ENCODE assay signal across 8 cellular contexts in genomic region chr17:45430006-45430737, GRCh38. TPM values are rescaled to one million over a fixed set of nuclear protein-coding genes. Genes with fewer than 3 reads are reported as not detected.
DNase-seq lines count a peak whose midpoint lies in the region; ATAC-seq, FAIRE-seq and TF ChIP-seq lines count a peak whose summit lies in the region.

No MANE protein-coding gene starts in this region.

- no peaks in the 10 kb centered on the region for H3K36me3 ChIP-seq in astrocyte (ENCODE audit: insufficient read depth, low read length)
- H3K36me3 ChIP-seq in kidney (ENCODE audit: control insufficient read depth in 1 of 2, insufficient read depth in 2 of 2, low read length in 2 of 2), result no peaks in the 10 kb centered on the region
- no peaks in the 10 kb centered on the region for H3K36me3 ChIP-seq in thoracic aorta

- H3K9ac ChIP-seq in astrocyte (ENCODE audit: low read length) (no peak overlapping the region), kidney (ENCODE audit: low read length in 2 of 2) (no peak overlapping the region)

- no peaks in the 10 kb centered on the region for H3K9me3 Mint-ChIP-seq in activated T-cell treated with anti-CD3 and anti-CD28 coated beads, Interleukin-2, amount 50 U/mL, for 72 hours
- peaks cover 2% of the 10 kb centered on the region for H3K9me3 Mint-ChIP-seq in astrocyte (ENCODE audit: unreplicated experiment)

- FAIRE-seq in astrocyte (lab: Jason Lieb, UNC) (no peak), kidney (lab: Jason Lieb, UNC) (no peak)

- H3K4me3 Mint-ChIP-seq in activated T-cell treated with anti-CD3 and anti-CD28 coated beads, Interleukin-2, amount 50 U/mL, for 72 hours, result peak overlapping the region; percentile 89 to 92
- H3K4me3 Mint-ChIP-seq in astrocyte (ENCODE audit: unreplicated experiment), result peak overlapping the region; percentile 35

- no peak for DNase-seq in activated T-cell treated with anti-CD3 and anti-CD28 coated beads, Interleukin-2, amount 50 U/mL, for 72 hours
- no peak for DNase-seq in activated T-cell treated with anti-CD3 and anti-CD28 coated beads, Interleukin-2, amount 50 U/mL, for 1 hour
- DNase-seq in astrocyte (ENCODE audit: low read depth) (no peak), kidney (peak; percentile 72), thoracic aorta (ENCODE audit: low spot score) (no peak), NCI-H526 treated with DMSO at 0.1 percent for 48 hours (lab: John Stamatoyannopoulos, UW) (no peak), superior temporal gyrus (ENCODE audit: extremely low spot score) (no peak)

- intact Hi-C loops in kidney (cut with DNase I), result no loop called here

- no peak overlapping the region for H3K27ac ChIP-seq in astrocyte (ENCODE audit: low read depth, low read length)
- H3K27ac ChIP-seq in kidney (ENCODE audit: low read depth in 2 of 2, low read length in 2 of 2), result no peak overlapping the region
- no peak overlapping the region for H3K27ac ChIP-seq in thoracic aorta

- peaks cover 26% of the 10 kb centered on the region for H3K4me1 Mint-ChIP-seq in activated T-cell treated with anti-CD3 and anti-CD28 coated beads, Interleukin-2, amount 50 U/mL, for 72 hours (ENCODE audit: low read depth)
- H3K4me1 Mint-ChIP-seq in astrocyte (ENCODE audit: low read depth, unreplicated experiment), result peaks cover 2% of the 10 kb centered on the region

- no peaks in the 10 kb centered on the region for H3K79me2 ChIP-seq in astrocyte (ENCODE audit: insufficient read depth, low read length)

- H4K20me1 ChIP-seq in astrocyte (ENCODE audit: insufficient read depth, low read length), result peaks cover 32% of the 10 kb centered on the region

- H3K4me2 ChIP-seq in astrocyte (ENCODE audit: low read length), result peak overlapping the region; percentile 88

- H3K4me1 ChIP-seq in astrocyte (ENCODE audit: insufficient read depth, low read length) (peaks cover 21% of the 10 kb centered on the region), kidney (ENCODE audit: control insufficient read depth in 1 of 2, insufficient read depth in 1 of 2, low read depth in 1 of 2, low read length in 2 of 2) (peaks cover 6 to 15% of the 10 kb centered on the region in 2 donors), thoracic aorta (ENCODE audit: control insufficient read depth in 1 of 2, low read depth in 2 of 2) (peaks cover 31 to 45% of the 10 kb centered on the region in 2 donors)

- no peak overlapping the region for H3K27ac Mint-ChIP-seq in activated T-cell treated with anti-CD3 and anti-CD28 coated beads, Interleukin-2, amount 50 U/mL, for 72 hours
- H3K27ac Mint-ChIP-seq in astrocyte (ENCODE audit: unreplicated experiment), result no peak overlapping the region

- H2AFZ ChIP-seq in astrocyte (ENCODE audit: low read depth, low read length), result no peak overlapping the region

- H3K4me3 ChIP-seq in astrocyte (ENCODE audit: insufficient read depth, low read depth, low read length) (no peak overlapping the region), kidney (ENCODE audit: low read length in 2 of 2) (peak overlapping the region in 1 of 2 donors; percentile 39), thoracic aorta (peak overlapping the region; percentile 74)

- ATAC-seq in activated T-cell treated with anti-CD3 and anti-CD28 coated beads, Interleukin-2, amount 50 U/mL, for 72 hours (replicated peaks in 1 of 2), result no peak
- ATAC-seq in thoracic aorta (ENCODE audit: insufficient number of reproducible peaks, low FRiP score, low read depth) (no peak), GM19035 (IDR thresholded peaks at IDR 0.05; ENCODE audit: unreplicated experiment) (no peak)

- H3K9me3 ChIP-seq in astrocyte (ENCODE audit: insufficient read depth, low read depth, low read length) (peaks cover 3% of the 10 kb centered on the region), kidney (ENCODE audit: control insufficient read depth in 1 of 2, low read length in 2 of 2) (no peaks in the 10 kb centered on the region), thoracic aorta (no peaks in the 10 kb centered on the region)

- H3K36me3 Mint-ChIP-seq in activated T-cell treated with anti-CD3 and anti-CD28 coated beads, Interleukin-2, amount 50 U/mL, for 72 hours (ENCODE audit: insufficient read depth in 2 of 2), result no peaks in the 10 kb centered on the region
- H3K36me3 Mint-ChIP-seq in astrocyte (ENCODE audit: low read depth, unreplicated experiment), result peaks cover 5% of the 10 kb centered on the region

- TF ChIP-seq CTCF in astrocyte (IDR thresholded peaks at IDR 0.05; ENCODE audit: insufficient read depth, low read depth, low read length), result no peak
- TF ChIP-seq CTCF in kidney (IDR thresholded peaks at IDR 0.05; ENCODE audit: borderline replicate concordance, extremely low read depth, insufficient read depth), result no peak
- TF ChIP-seq CTCF in thoracic aorta (IDR thresholded peaks at IDR 0.05), result no peak

- no peaks in the 10 kb centered on the region for H3K27me3 Mint-ChIP-seq in activated T-cell treated with anti-CD3 and anti-CD28 coated beads, Interleukin-2, amount 50 U/mL, for 72 hours (ENCODE audit: low read depth)
- peaks cover 29% of the 10 kb centered on the region for H3K27me3 Mint-ChIP-seq in astrocyte (ENCODE audit: low read depth, unreplicated experiment)

- H3K27me3 ChIP-seq in astrocyte (ENCODE audit: insufficient read depth, low read length), result peaks cover 31% of the 10 kb centered on the region
- H3K27me3 ChIP-seq in thoracic aorta (replicated peaks; ENCODE audit: insufficient read depth), result no peaks in the 10 kb centered on the region

RNA-seq across cellular contexts. Expression of gene ARHGAP27, which starts 2.5 kb away (rescaled TPM):
- 10 to 100 TPM; 41.4 to 42.6 TPM for total RNA-seq in activated T-cell treated with anti-CD3 and anti-CD28 coated beads, Interleukin-2, amount 50 U/mL, for 72 hours
- total RNA-seq in astrocyte, result 4.4 and 10.0 TPM in 2 replicates
- total RNA-seq in kidney, result 57.2 TPM
- 13.3 TPM for polyA plus RNA-seq in kidney (ENCODE audit: insufficient read depth, low read depth, low replicate concordance)
- 10 to 100 TPM; 25.5 to 33.4 TPM for total RNA-seq in thoracic aorta
